ENCODE assay signal across 8 cellular contexts in the genomic region with DNA sequence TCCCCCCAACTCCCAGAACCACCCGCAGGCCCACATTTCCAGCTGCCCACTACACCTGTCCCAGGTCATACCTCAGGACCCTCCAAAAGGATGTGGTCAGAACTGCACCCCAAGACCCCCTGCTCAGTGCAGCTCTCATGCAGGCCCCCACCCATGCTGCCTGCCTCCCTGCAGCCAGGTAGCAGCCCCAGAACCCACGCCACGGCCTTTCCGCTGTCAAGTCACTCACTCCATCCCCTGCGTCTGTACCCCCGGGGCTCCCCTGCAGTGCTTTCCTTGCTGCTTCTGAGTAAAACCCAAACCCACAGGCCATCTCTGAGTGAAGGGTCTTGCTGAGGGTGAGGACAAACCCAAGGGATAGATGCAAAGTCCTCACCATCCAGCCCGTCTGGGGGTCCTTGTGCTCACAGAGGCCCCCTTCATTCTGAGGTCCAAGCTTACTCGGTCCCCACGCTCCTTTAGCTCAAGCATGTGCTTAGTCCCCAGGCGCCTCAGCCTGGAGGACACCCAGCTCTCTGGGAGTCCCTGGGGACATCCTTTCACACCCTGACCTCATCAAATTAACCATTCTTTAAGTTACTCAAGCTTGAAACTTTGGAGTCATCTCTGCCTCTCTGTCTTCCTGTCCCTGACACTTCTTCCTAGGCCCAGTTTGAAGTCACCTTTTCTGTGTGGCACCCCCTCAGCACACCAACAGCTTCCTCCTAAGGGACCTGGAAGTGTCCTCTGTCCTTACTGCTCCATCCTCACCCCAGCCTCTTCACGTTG.
DNase-seq lines count a peak whose midpoint lies in the region; ATAC-seq and TF ChIP-seq lines count a peak whose summit lies in the region.

No MANE protein-coding gene starts in this region.

- dilution Hi-C loops in IMR-90 (cut with HindIII; ENCODE audit: low sequenced_read_pairs, unreplicated experiment), result no loop called here

- in situ Hi-C loops in IMR-90 (cut with MboI; ENCODE audit: low sequenced_read_pairs), result no loop called here

- H3K9me1 ChIP-seq in IMR-90 (ENCODE audit: insufficient read depth, low read length), result peaks cover 15% of the 10 kb centered on the region

- no peak overlapping the region for H3K27ac ChIP-seq in IMR-90 (ENCODE audit: insufficient read depth, low read length)

- peaks cover 40% of the 10 kb centered on the region for H3K36me3 ChIP-seq in IMR-90 (ENCODE audit: control insufficient read depth, insufficient read depth, low read length)

- TF ChIP-seq RAD21 in IMR-90 (IDR thresholded peaks at IDR 0.05; ENCODE audit: low read length), result no peak

- no peak overlapping the region for H2BK120ac ChIP-seq in IMR-90 (ENCODE audit: low read depth, low read length)

- CTCF ChIA-PET in IMR-90 (lab: Yijun Ruan, JAX), result no interaction called here

- H4K8ac ChIP-seq in IMR-90 (ENCODE audit: low read depth in 2 of 2, low read length in 2 of 2), result no peak overlapping the region

- H2BK20ac ChIP-seq in IMR-90 (ENCODE audit: low read depth, low read length), result no peak overlapping the region

- intact Hi-C loops in IMR-90 (cut with micrococcal nuclease), result no loop called here

- H2BK15ac ChIP-seq in IMR-90 (ENCODE audit: low read depth, low read length), result no peak overlapping the region

- no peak overlapping the region for H3K4ac ChIP-seq in IMR-90 (ENCODE audit: low read depth, low read length)

- no peak overlapping the region for H3K18ac ChIP-seq in IMR-90 (ENCODE audit: low read depth, low read length)

- DNase-seq in IMR-90, result no peak
- peak; percentile 32 for DNase-seq in left lobe of liver (ENCODE audit: low spot score)
- no peak for DNase-seq in NCI-H345 (lab: John Stamatoyannopoulos, UW)
- DNase-seq in glomerular visceral epithelial cell (ENCODE audit: extremely low spot score), result no peak
- DNase-seq in NCI-H510A treated with DMSO at 0.1 percent for 48 hours (lab: John Stamatoyannopoulos, UW), result no peak
- DNase-seq in kidney glomerular epithelial cell (lab: John Stamatoyannopoulos, UW), result no peak

- H3K14ac ChIP-seq in IMR-90 (replicated peaks; ENCODE audit: low read depth, low read length), result no peak overlapping the region

- peaks cover 5% of the 10 kb centered on the region for H4K20me1 ChIP-seq in IMR-90 (ENCODE audit: insufficient read depth, low read length)

- H3K4me2 ChIP-seq in IMR-90 (ENCODE audit: low read depth, low read length), result no peak overlapping the region

- peak overlapping the region; percentile 11; the same call in 1 of the 2 replicates for H3K23ac ChIP-seq in IMR-90 (ENCODE audit: low read depth, low read length)

- no peak overlapping the region for H2AFZ ChIP-seq in IMR-90 (replicated peaks; ENCODE audit: low read length, poor library complexity)

- BruUV-seq in IMR-90 (replicated peaks; lab: Mats Ljungman, UMichigan), result no TSS peak

- no peaks in the 10 kb centered on the region for H3K27me3 ChIP-seq in IMR-90 (ENCODE audit: control insufficient read depth, insufficient read depth, low read length)

- no peak overlapping the region for H2AK5ac ChIP-seq in IMR-90 (ENCODE audit: low read depth, low read length)

- ATAC-seq in GM18499 (IDR thresholded peaks at IDR 0.05; ENCODE audit: insufficient read depth, unreplicated experiment), result peak; percentile 82
- ATAC-seq in GM21528 (IDR thresholded peaks at IDR 0.05; ENCODE audit: low FRiP score, unreplicated experiment), result peak; percentile 75
- ATAC-seq in IMR-90 (ENCODE audit: low read depth), result no peak
- ATAC-seq in left lobe of liver, result no peak

- H2AK9ac ChIP-seq in IMR-90 (replicated peaks; ENCODE audit: low read depth, low read length, poor library complexity), result no peak overlapping the region

- H4K91ac ChIP-seq in IMR-90 (ENCODE audit: insufficient read depth, low read depth, low read length), result no peak overlapping the region

- POLR2A ChIA-PET in IMR-90 (lab: Charles Lee; ENCODE audit: unreplicated experiment), result no interaction called here

- H3K9ac ChIP-seq in IMR-90 (ENCODE audit: low read depth, low read length), result no peak overlapping the region

- no peak for TF ChIP-seq CTCF in IMR-90 (conservative IDR thresholded peaks at IDR 0.05; ENCODE audit: low read depth, low read length)

- WGBS in IMR-90 (ENCODE audit: extremely low coverage in 2 of 2, insufficient read length in 1 of 2), 2 experiments, result 93% methylated on average over 3 of the region's 11 CpGs; no CpG with 5 or more reads in 1 of the 2 experiments

- no peak overlapping the region for H2BK5ac ChIP-seq in IMR-90 (ENCODE audit: low read depth, low read length, poor library complexity, severe bottlenecking)

- no peak for TF ChIP-seq POLR2A in IMR-90 (IDR thresholded peaks at IDR 0.05; ENCODE audit: low read depth, low read length)

- no peak overlapping the region for H3K4me3 ChIP-seq in IMR-90 (ENCODE audit: insufficient read depth, low read depth, low read length)

- H3K56ac ChIP-seq in IMR-90 (ENCODE audit: extremely low read depth, insufficient read depth, low read length), result no peak overlapping the region

- no peak overlapping the region for H4K5ac ChIP-seq in IMR-90 (ENCODE audit: low read depth, low read length)

- H3K4me1 ChIP-seq in IMR-90 (ENCODE audit: control insufficient read depth, insufficient read depth, low read length), result peaks cover 5% of the 10 kb centered on the region; the same call in 1 of the 2 replicates

- H3K79me1 ChIP-seq in IMR-90 (ENCODE audit: low read depth in 1 of 2, low read length in 2 of 2), result peaks cover 8 to 47% of the 10 kb centered on the region in 2 experiments

- H3K9me3 ChIP-seq in IMR-90 (ENCODE audit: control insufficient read depth, insufficient read depth, low read length), result no peaks in the 10 kb centered on the region

TF ChIP-seq in IMR-90, 13 proteins besides CTCF, POLR2A, EP300 and RAD21:
- TF ChIP-seq, protein P1, sequence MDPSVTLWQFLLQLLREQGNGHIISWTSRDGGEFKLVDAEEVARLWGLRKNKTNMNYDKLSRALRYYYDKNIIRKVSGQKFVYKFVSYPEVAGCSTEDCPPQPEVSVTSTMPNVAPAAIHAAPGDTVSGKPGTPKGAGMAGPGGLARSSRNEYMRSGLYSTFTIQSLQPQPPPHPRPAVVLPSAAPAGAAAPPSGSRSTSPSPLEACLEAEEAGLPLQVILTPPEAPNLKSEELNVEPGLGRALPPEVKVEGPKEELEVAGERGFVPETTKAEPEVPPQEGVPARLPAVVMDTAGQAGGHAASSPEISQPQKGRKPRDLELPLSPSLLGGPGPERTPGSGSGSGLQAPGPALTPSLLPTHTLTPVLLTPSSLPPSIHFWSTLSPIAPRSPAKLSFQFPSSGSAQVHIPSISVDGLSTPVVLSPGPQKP (IDR thresholded peaks at IDR 0.05; ENCODE audit: borderline replicate concordance, low read depth, low read length), result no peak
- TF ChIP-seq RCOR1 (IDR thresholded peaks at IDR 0.05; ENCODE audit: insufficient replicate concordance, low read length), result no peak
- TF ChIP-seq BHLHE40 (IDR thresholded peaks at IDR 0.05; ENCODE audit: low read depth, low read length), result no peak
- TF ChIP-seq FOS (IDR thresholded peaks at IDR 0.05; ENCODE audit: low read depth, low read length), result no peak
- no peak for TF ChIP-seq MAZ (IDR thresholded peaks at IDR 0.05; ENCODE audit: borderline replicate concordance, low read depth, low read length)
- TF ChIP-seq RFX5 (IDR thresholded peaks at IDR 0.05; ENCODE audit: low read depth, low read length), result no peak
- no peak for TF ChIP-seq CEBPB (IDR thresholded peaks at IDR 0.05; ENCODE audit: low read depth, low read length)
- no peak for TF ChIP-seq CHD1 (IDR thresholded peaks at IDR 0.05; ENCODE audit: low read depth, low read length)
- no peak for TF ChIP-seq NFE2L2 (IDR thresholded peaks at IDR 0.05; ENCODE audit: low read depth, low read length)
- TF ChIP-seq MXI1 (IDR thresholded peaks at IDR 0.05; ENCODE audit: borderline replicate concordance, low read depth, low read length), result no peak
- TF ChIP-seq MAFK (IDR thresholded peaks at IDR 0.05; ENCODE audit: low read depth, low read length), result no peak
- TF ChIP-seq, protein P2, sequence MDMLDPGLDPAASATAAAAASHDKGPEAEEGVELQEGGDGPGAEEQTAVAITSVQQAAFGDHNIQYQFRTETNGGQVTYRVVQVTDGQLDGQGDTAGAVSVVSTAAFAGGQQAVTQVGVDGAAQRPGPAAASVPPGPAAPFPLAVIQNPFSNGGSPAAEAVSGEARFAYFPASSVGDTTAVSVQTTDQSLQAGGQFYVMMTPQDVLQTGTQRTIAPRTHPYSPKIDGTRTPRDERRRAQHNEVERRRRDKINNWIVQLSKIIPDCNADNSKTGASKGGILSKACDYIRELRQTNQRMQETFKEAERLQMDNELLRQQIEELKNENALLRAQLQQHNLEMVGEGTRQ (IDR thresholded peaks at IDR 0.05; ENCODE audit: low read depth, low read length), result no peak
- no peak for TF ChIP-seq SMC3 (IDR thresholded peaks at IDR 0.05; ENCODE audit: low read depth, low read length)

Comparison
In these comparisons a context has a peak if more than half of its experiments do, and no peak if none do; other contexts are left out.
1. ATAC-seq: peak in GM18499 (single experiment) and GM21528 (single experiment); none in IMR-90 (single experiment) and left lobe of liver (single experiment).